Comparison of ENCODE assay signal across 1 cellular context in genomic region chr9:35760651-35761050, GRCh38.
TF ChIP-seq lines count a peak whose summit lies in the region.

No MANE protein-coding gene starts in this region.

TF ChIP-seq in GM12878, 131 proteins besides CTCF, POLR2A, EP300 and RAD21:
- TF ChIP-seq, protein P1, sequence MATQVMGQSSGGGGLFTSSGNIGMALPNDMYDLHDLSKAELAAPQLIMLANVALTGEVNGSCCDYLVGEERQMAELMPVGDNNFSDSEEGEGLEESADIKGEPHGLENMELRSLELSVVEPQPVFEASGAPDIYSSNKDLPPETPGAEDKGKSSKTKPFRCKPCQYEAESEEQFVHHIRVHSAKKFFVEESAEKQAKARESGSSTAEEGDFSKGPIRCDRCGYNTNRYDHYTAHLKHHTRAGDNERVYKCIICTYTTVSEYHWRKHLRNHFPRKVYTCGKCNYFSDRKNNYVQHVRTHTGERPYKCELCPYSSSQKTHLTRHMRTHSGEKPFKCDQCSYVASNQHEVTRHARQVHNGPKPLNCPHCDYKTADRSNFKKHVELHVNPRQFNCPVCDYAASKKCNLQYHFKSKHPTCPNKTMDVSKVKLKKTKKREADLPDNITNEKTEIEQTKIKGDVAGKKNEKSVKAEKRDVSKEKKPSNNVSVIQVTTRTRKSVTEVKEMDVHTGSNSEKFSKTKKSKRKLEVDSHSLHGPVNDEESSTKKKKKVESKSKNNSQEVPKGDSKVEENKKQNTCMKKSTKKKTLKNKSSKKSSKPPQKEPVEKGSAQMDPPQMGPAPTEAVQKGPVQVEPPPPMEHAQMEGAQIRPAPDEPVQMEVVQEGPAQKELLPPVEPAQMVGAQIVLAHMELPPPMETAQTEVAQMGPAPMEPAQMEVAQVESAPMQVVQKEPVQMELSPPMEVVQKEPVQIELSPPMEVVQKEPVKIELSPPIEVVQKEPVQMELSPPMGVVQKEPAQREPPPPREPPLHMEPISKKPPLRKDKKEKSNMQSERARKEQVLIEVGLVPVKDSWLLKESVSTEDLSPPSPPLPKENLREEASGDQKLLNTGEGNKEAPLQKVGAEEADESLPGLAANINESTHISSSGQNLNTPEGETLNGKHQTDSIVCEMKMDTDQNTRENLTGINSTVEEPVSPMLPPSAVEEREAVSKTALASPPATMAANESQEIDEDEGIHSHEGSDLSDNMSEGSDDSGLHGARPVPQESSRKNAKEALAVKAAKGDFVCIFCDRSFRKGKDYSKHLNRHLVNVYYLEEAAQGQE (IDR thresholded peaks at IDR 0.05; ENCODE audit: low read depth, low read length): no peak
- TF ChIP-seq PAX8 (IDR thresholded peaks at IDR 0.05) (no peak), TAF1 (IDR thresholded peaks at IDR 0.05; ENCODE audit: borderline replicate concordance, low read depth, low read length) (no peak)
